8 cellular contexts compared by ENCODE assay signal in the genomic region with DNA sequence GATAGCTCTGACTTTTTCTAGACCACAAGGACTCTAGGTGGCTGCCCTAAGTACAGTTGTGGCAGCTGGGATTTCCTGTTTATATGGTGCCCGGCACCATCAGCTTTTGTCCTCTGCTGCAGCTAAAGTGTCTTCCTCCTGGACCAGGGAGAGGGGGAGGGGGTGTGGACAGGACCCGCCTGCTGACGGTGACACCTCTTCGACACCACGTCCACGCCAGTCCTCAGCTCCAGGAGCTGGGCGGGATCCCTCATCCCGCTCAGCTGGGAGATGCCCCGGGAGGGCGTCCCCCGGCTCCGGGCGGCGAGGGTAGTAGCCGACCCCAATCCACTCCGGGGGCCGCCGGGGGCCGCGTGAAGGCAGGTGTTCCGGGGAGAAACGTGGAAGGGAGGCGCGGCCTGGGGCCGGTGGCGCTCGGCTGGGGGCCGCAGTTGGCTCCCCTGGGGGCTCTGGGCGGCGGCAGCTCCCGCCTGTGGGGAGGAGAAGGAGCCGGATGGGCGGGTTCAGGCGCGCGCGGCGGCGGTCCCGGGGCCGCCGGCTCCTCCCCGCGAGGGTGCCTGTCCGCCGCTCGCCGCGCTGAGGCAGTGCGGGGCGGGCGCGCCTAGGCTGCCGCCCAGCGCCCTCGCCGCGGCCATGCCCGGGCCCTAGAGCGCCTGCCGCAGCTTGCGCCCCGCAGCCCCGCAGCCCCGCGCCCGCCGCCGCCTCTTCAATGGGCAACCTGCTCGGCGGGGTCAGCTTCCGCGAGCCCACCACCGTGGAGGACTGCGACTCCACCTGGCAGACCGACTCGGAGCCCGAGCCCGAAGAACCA. TPM values are rescaled to one million over a fixed set of nuclear protein-coding genes. Genes with fewer than 3 reads are reported as not detected.
DNase-seq lines count a peak whose midpoint lies in the region; ATAC-seq, FAIRE-seq and TF ChIP-seq lines count a peak whose summit lies in the region.

A gene (plus strand): TSS at position 584 of the 811 bp plus-strand sequence. CDS start 126 bp downstream, at position 710.

- H3K36me3 Mint-ChIP-seq in T-helper 2 cell treated with Interferon-gamma antibody and Interleukin-4, amounts not matched to agents 5 μg/mL and 100 μg/mL, for 36 hours (ENCODE audit: low read depth) = peaks cover 1% of the 10 kb centered on the region
- peaks cover 2% of the 10 kb centered on the region for H3K36me3 Mint-ChIP-seq in astrocyte (ENCODE audit: low read depth, unreplicated experiment)

- peak within 1 kb of the TSS; percentile 27 for H3K27ac ChIP-seq in astrocyte (ENCODE audit: low read depth, low read length)

- peak within 1 kb of the TSS; percentile 73 for H2AFZ ChIP-seq in astrocyte (ENCODE audit: low read depth, low read length)

- peak within 1 kb of the TSS; percentile 81 for H3K4me3 Mint-ChIP-seq in T-helper 2 cell treated with Interferon-gamma antibody and Interleukin-4, amounts not matched to agents 5 μg/mL and 100 μg/mL, for 36 hours
- H3K4me3 Mint-ChIP-seq in astrocyte (ENCODE audit: unreplicated experiment) = peak within 1 kb of the TSS; percentile 94

- FAIRE-seq in astrocyte (lab: Jason Lieb, UNC) = peak; percentile 20

- DNase-seq in NCI-H187 (lab: John Stamatoyannopoulos, UW) (peak; percentile 50 to 62), astrocyte (ENCODE audit: low read depth) (peak; percentile 49), hepatic stellate cell (ENCODE audit: low spot score) (peak; percentile 88), renal cortical epithelial cell (ENCODE audit: low read depth) (peak; percentile 78), amniotic stem cell (lab: John Stamatoyannopoulos, UW) (no peak)
- DNase-seq in T-helper 2 cell treated with Interferon-gamma antibody and Interleukin-4, amounts not matched to agents 5 μg/mL and 100 μg/mL, for 36 hours (ENCODE audit: low spot score) = peak; percentile 69

- H3K4me3 ChIP-seq in astrocyte (ENCODE audit: insufficient read depth, low read depth, low read length) = peak within 1 kb of the TSS; percentile 70

- H4K20me1 ChIP-seq in astrocyte (ENCODE audit: insufficient read depth, low read length) = peaks cover 14% of the 10 kb centered on the region

- peak within 1 kb of the TSS; percentile 60 for H3K27ac Mint-ChIP-seq in T-helper 2 cell treated with Interferon-gamma antibody and Interleukin-4, amounts not matched to agents 5 μg/mL and 100 μg/mL, for 36 hours
- peak within 1 kb of the TSS; percentile 90 for H3K27ac Mint-ChIP-seq in astrocyte (ENCODE audit: unreplicated experiment)

- ATAC-seq in GM18502 (IDR thresholded peaks at IDR 0.05; ENCODE audit: poor library complexity, unreplicated experiment) (peak; percentile 86), HG02870 (IDR thresholded peaks at IDR 0.05; ENCODE audit: unreplicated experiment) (peak; percentile 86)

- H3K9me3 ChIP-seq in astrocyte (ENCODE audit: insufficient read depth, low read depth, low read length) = no peaks in the 10 kb centered on the region

- no peaks in the 10 kb centered on the region for H3K9me3 Mint-ChIP-seq in T-helper 2 cell treated with Interferon-gamma antibody and Interleukin-4, amounts not matched to agents 5 μg/mL and 100 μg/mL, for 36 hours
- H3K9me3 Mint-ChIP-seq in astrocyte (ENCODE audit: unreplicated experiment) = no peaks in the 10 kb centered on the region

- no peaks in the 10 kb centered on the region for H3K27me3 ChIP-seq in astrocyte (ENCODE audit: insufficient read depth, low read length)

- peaks cover 44% of the 10 kb centered on the region for H3K27me3 Mint-ChIP-seq in T-helper 2 cell treated with Interferon-gamma antibody and Interleukin-4, amounts not matched to agents 5 μg/mL and 100 μg/mL, for 36 hours (ENCODE audit: low read depth)
- H3K27me3 Mint-ChIP-seq in astrocyte (ENCODE audit: low read depth, unreplicated experiment) = no peaks in the 10 kb centered on the region

- peak within 1 kb of the TSS; percentile 79 for H3K9ac ChIP-seq in astrocyte (ENCODE audit: low read length)

- peaks cover 23% of the 10 kb centered on the region for H3K79me2 ChIP-seq in astrocyte (ENCODE audit: insufficient read depth, low read length)

- peaks cover 13% of the 10 kb centered on the region for H3K4me1 ChIP-seq in astrocyte (ENCODE audit: insufficient read depth, low read length)

- peak within 1 kb of the TSS; percentile 90 for H3K4me2 ChIP-seq in astrocyte (ENCODE audit: low read length)

- peaks cover 23% of the 10 kb centered on the region for H3K4me1 Mint-ChIP-seq in T-helper 2 cell treated with Interferon-gamma antibody and Interleukin-4, amounts not matched to agents 5 μg/mL and 100 μg/mL, for 36 hours (ENCODE audit: low read depth)
- H3K4me1 Mint-ChIP-seq in astrocyte (ENCODE audit: low read depth, unreplicated experiment) = peaks cover 34% of the 10 kb centered on the region

- no peak for TF ChIP-seq CTCF in astrocyte (IDR thresholded peaks at IDR 0.05; ENCODE audit: insufficient read depth, low read depth, low read length)

- no peaks in the 10 kb centered on the region for H3K36me3 ChIP-seq in astrocyte (ENCODE audit: insufficient read depth, low read length)

RNA-seq across cellular contexts. Expression of the gene that starts here (rescaled TPM):
- total RNA-seq in astrocyte = 32.4 and 35.3 TPM in 2 replicates
- total RNA-seq in renal cortical epithelial cell = 34.5 and 96.0 TPM in 2 replicates
